ENCODE assay signal across 9 cellular contexts in the genomic region with DNA sequence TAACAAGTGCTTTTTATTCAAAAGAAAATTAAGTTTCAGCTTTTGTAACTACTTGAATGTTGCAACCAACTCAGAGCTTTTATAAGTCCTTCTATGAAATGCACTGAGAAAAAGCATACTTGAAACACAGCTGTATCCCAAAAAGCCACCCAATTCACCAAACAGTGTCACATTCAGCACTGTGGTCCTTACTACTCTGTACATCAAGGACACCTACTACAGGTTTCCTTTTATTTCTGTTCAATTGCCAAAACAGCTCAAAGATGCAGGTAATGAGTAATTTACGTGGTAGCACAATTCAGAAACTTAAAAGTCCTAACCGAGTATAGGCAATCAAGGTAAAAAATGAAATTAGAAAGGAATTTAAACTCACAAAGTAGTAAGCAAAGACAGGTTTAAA. TPM values are rescaled to one million over a fixed set of nuclear protein-coding genes. Genes with fewer than 3 reads are reported as not detected.
DNase-seq lines count a peak whose midpoint lies in the region; ATAC-seq and TF ChIP-seq lines count a peak whose summit lies in the region.
"Had no signal": no experiment of that assay in that cellular context is flagged by ENCODE, and none has a peak within 500 bp of the region (broad histone marks: within the 10 kb centered on the region; RNA-seq: fewer than 3 reads in every experiment).

No MANE protein-coding gene starts in this region.

- peaks cover 44% of the 10 kb centered on the region for H3K79me2 ChIP-seq in mesendoderm (ENCODE audit: control insufficient read depth, insufficient read depth, low read length)

- in situ Hi-C loops in brain microvascular endothelial cell (cut with HindIII; ENCODE audit: low pct_ligation_motif_present, low sequenced_read_pairs): no loop called here

- no peak overlapping the region for H4K5ac ChIP-seq in mesendoderm (ENCODE audit: low read length)

- H2BK5ac ChIP-seq in mesendoderm (ENCODE audit: low read length): no peak overlapping the region

- H4K8ac ChIP-seq in mesendoderm (ENCODE audit: low read depth, low read length): no peak overlapping the region

- no peak for ATAC-seq in Right ventricle myocardium superior (ENCODE audit: poor library complexity)
- ATAC-seq in upper lobe of right lung: no peak
- no peak for ATAC-seq in HG02938 (IDR thresholded peaks at IDR 0.05; ENCODE audit: unreplicated experiment)
- ATAC-seq: mucosa of descending colon had no signal

- no peak overlapping the region for H2BK120ac ChIP-seq in mesendoderm (ENCODE audit: low read depth, low read length)

- H3K18ac ChIP-seq in mesendoderm (ENCODE audit: low read length): no peak overlapping the region

- H3K23ac ChIP-seq in mesendoderm (ENCODE audit: low read length): no peak overlapping the region

- no peaks in the 10 kb centered on the region for H3K27me3 ChIP-seq in cardiac muscle cell
- no peaks in the 10 kb centered on the region for H3K27me3 ChIP-seq in brain microvascular endothelial cell (replicated peaks)
- no peaks in the 10 kb centered on the region for H3K27me3 ChIP-seq in mesendoderm (ENCODE audit: insufficient read depth, low read length, poor library complexity)
- H3K27me3 ChIP-seq in upper lobe of right lung: no peaks in the 10 kb centered on the region

- H3K9me3 ChIP-seq in cardiac muscle cell (ENCODE audit: low read depth) (no peaks in the 10 kb centered on the region), upper lobe of right lung (no peaks in the 10 kb centered on the region)
- H3K9me3 ChIP-seq: mucosa of descending colon had no signal

- H3K4me2 ChIP-seq in mesendoderm (ENCODE audit: low read length): peak overlapping the region; percentile 75

- WGBS in mesendoderm (ENCODE audit: extremely low coverage, insufficient coverage, low lambda C conversion rate): no CpG with 5 or more reads among the region's 2 CpGs

- H3K4me3 ChIP-seq in cardiac muscle cell: peak overlapping the region; percentile 99
- H3K4me3 ChIP-seq in brain microvascular endothelial cell (ENCODE audit: low read depth, low read length): peak overlapping the region; percentile 93
- H3K4me3 ChIP-seq in mesendoderm (ENCODE audit: low read length): no peak overlapping the region
- H3K4me3 ChIP-seq in upper lobe of right lung: peak overlapping the region; percentile 78

- peak overlapping the region; percentile 78 for H3K9ac ChIP-seq in mesendoderm (ENCODE audit: low read length)

- H3K4me1 ChIP-seq in cardiac muscle cell (ENCODE audit: low read depth) (peaks cover 14% of the 10 kb centered on the region), mesendoderm (ENCODE audit: control insufficient read depth, low read depth, low read length) (peaks cover 6% of the 10 kb centered on the region), upper lobe of right lung (peaks cover 7% of the 10 kb centered on the region)

- peak overlapping the region; percentile 87 for H3K56ac ChIP-seq in mesendoderm (ENCODE audit: low read length)

- H3K79me1 ChIP-seq in mesendoderm (ENCODE audit: low read length): peaks cover 2% of the 10 kb centered on the region

- no peak overlapping the region for H3K4ac ChIP-seq in mesendoderm (ENCODE audit: low read depth, low read length)

- H3K36me3 ChIP-seq in cardiac muscle cell (peaks cover 3% of the 10 kb centered on the region), brain microvascular endothelial cell (replicated peaks) (peaks cover 3% of the 10 kb centered on the region), mesendoderm (ENCODE audit: control insufficient read depth, insufficient read depth, low read length) (no peaks in the 10 kb centered on the region), upper lobe of right lung (peaks cover 8% of the 10 kb centered on the region)

- H2AK5ac ChIP-seq in mesendoderm (ENCODE audit: low read length): no peak overlapping the region

- no peak for TF ChIP-seq CTCF in cardiac muscle cell (IDR thresholded peaks at IDR 0.05; ENCODE audit: low read depth, low read length)
- TF ChIP-seq CTCF in brain microvascular endothelial cell (IDR thresholded peaks at IDR 0.05; ENCODE audit: low read depth, low read length, missing control alignments): no peak
- TF ChIP-seq CTCF in upper lobe of right lung (IDR thresholded peaks at IDR 0.05): no peak

- no peak overlapping the region for H3K27ac ChIP-seq in cardiac muscle cell
- peak overlapping the region; percentile 68 for H3K27ac ChIP-seq in brain microvascular endothelial cell
- no peak overlapping the region for H3K27ac ChIP-seq in mesendoderm (ENCODE audit: low read depth, low read length)
- H3K27ac ChIP-seq in upper lobe of right lung: peak overlapping the region; percentile 89

- intact Hi-C loops in Right ventricle myocardium superior (cut with DNase I): no loop called here
- intact Hi-C loops in upper lobe of right lung (cut with DNase I): no loop called here

- no peak overlapping the region for H2BK15ac ChIP-seq in mesendoderm (replicated peaks; ENCODE audit: low read depth)

- DNase-seq in cardiac muscle cell (ENCODE audit: low read depth in 1 of 2, low spot score in 1 of 2) (no peak), Right ventricle myocardium superior (no peak), brain microvascular endothelial cell (no peak), mesendoderm (no peak), upper lobe of right lung (no peak), GM19238 (ENCODE audit: insufficient read length, low spot score) (no peak), LoVo (ENCODE audit: low spot score) (no peak)
- DNase-seq: mucosa of descending colon had no signal

RNA-seq across cellular contexts. Expression of a gene that starts 2.5 kb away (rescaled TPM):
- total RNA-seq in cardiac muscle cell: 36.0 and 55.3 TPM in 2 replicates
- polyA plus RNA-seq in cardiac muscle cell: 37.8 and 39.2 TPM in 2 replicates
- 24.7 TPM for total RNA-seq in Right ventricle myocardium superior
- polyA plus RNA-seq in mesendoderm (2013, experiment 1 of 2): 59.6 TPM
- 61.5 TPM for polyA plus RNA-seq in mesendoderm (2013, experiment 2 of 2)
- 44.5 TPM for total RNA-seq in upper lobe of right lung

Comparison
In these comparisons a context has a peak if more than half of its experiments do, and no peak if none do; other contexts are left out.
1. H3K27ac ChIP-seq: peak in brain microvascular endothelial cell (single experiment) and upper lobe of right lung (single experiment); none in cardiac muscle cell (single experiment) and mesendoderm (single experiment).